Comparison of ENCODE assay signal across 9 cellular contexts in genomic region chr12:104459556-104459909, GRCh38. TPM values are rescaled to one million over a fixed set of nuclear protein-coding genes. Genes with fewer than 3 reads are reported as not detected.
DNase-seq lines count a peak whose midpoint lies in the region; ATAC-seq and TF ChIP-seq lines count a peak whose summit lies in the region.
"Had no signal": no experiment of that assay in that cellular context is flagged by ENCODE, and none has a peak within 500 bp of the region (broad histone marks: within the 10 kb centered on the region; RNA-seq: fewer than 3 reads in every experiment).

No MANE protein-coding gene starts in this region.

- peak overlapping the region; percentile 79 for H2AFZ ChIP-seq in MM.1S (ENCODE audit: low read length)
- no peak overlapping the region for H2AFZ ChIP-seq in neural cell (ENCODE audit: low read depth, low read length)

- CTCF ChIA-PET in CD4-positive, alpha-beta T cell (lab: Charles Lee) = interaction anchor here (0.8 to 3.5 kb wide), 5 partner anchors 14 to 78 kb away, joined by 3 to 15 read pairs (median 7); no protein-coding TSS in a partner anchor

- ATAC-seq in CD4-positive, alpha-beta T cell (ENCODE audit: poor library complexity) = no peak
- ATAC-seq in esophagus mucosa = no peak
- no peak for ATAC-seq in GM19023 (IDR thresholded peaks at IDR 0.05; ENCODE audit: unreplicated experiment)

- no peaks in the 10 kb centered on the region for H4K20me1 ChIP-seq in MM.1S (ENCODE audit: insufficient read depth, low read length)
- no peaks in the 10 kb centered on the region for H4K20me1 ChIP-seq in neural cell (ENCODE audit: insufficient read depth)

- peaks cover 39% of the 10 kb centered on the region for H3K4me1 ChIP-seq in MM.1S (ENCODE audit: low read length)

- intact Hi-C loops in CD4-positive, alpha-beta T cell (cut with DNase I, micrococcal nuclease) = loop anchor here (1.0 to 10.0 kb wide), 9 partner anchors 25 to 495 kb away; partner anchors contain the start of genes SLC41A2 (in 1 of the 2) and TXNRD1 (in 1 of the 2)
- intact Hi-C loops in dorsolateral prefrontal cortex (cut with DNase I) = loop anchor here in 1 of 2 donors (5.0 kb wide), 1 partner anchor 498 kb away; the partner anchor contains the start of gene SLC41A2

- no peaks in the 10 kb centered on the region for H3K9me3 Mint-ChIP-seq in CD4-positive, alpha-beta T cell

- no peaks in the 10 kb centered on the region for H3K36me3 ChIP-seq in MM.1S (replicated peaks; ENCODE audit: insufficient read depth, low read length)
- H3K36me3 ChIP-seq in neural cell (ENCODE audit: insufficient read depth, low read length) = no peaks in the 10 kb centered on the region

- POLR2A ChIA-PET in CD4-positive, alpha-beta T cell (lab: Charles Lee) = interaction anchor here (0.5 to 6.2 kb wide), 14 partner anchors 9 to 499 kb away, joined by 3 to 56 read pairs (median 5); no protein-coding TSS in a partner anchor

- H3K27ac Mint-ChIP-seq in CD4-positive, alpha-beta T cell = peak overlapping the region; percentile 86

- no peaks in the 10 kb centered on the region for H3K27me3 ChIP-seq in CD4-positive, alpha-beta T cell (ENCODE audit: control insufficient read depth, insufficient read depth, low read length)
- H3K27me3 ChIP-seq in MM.1S (replicated peaks; ENCODE audit: insufficient read depth, low read length) (no peaks in the 10 kb centered on the region), dorsolateral prefrontal cortex (peaks cover 0 to 13% (median 0%) of the 10 kb centered on the region in 45 donors), neural cell (ENCODE audit: insufficient read depth, low read depth, low read length) (no peaks in the 10 kb centered on the region)

- TF ChIP-seq RAD21 in neural cell (conservative IDR thresholded peaks at IDR 0.05) = no peak

- peak overlapping the region; percentile 97 for H3K4me3 Mint-ChIP-seq in CD4-positive, alpha-beta T cell

- peak overlapping the region; percentile 78 for H3K27ac ChIP-seq in CD4-positive, alpha-beta T cell (ENCODE audit: low read depth, low read length)
- peak overlapping the region; percentile 91 for H3K27ac ChIP-seq in MM.1S (ENCODE audit: low read length)
- H3K27ac ChIP-seq in dorsolateral prefrontal cortex = peak overlapping the region in 35 of 59 donors; percentile 0 to 91 (median 82)
- H3K27ac ChIP-seq in neural cell (ENCODE audit: low read length) = no peak overlapping the region

- H3K9ac ChIP-seq in MM.1S (ENCODE audit: low read length) (peak overlapping the region; percentile 81), neural cell (ENCODE audit: low read length) (peak overlapping the region; percentile 82)

- H3K79me2 ChIP-seq in MM.1S (ENCODE audit: low read length) (peaks cover 74% of the 10 kb centered on the region), neural cell (replicated peaks; ENCODE audit: insufficient read depth, low read length) (peaks cover 63% of the 10 kb centered on the region)

- peak overlapping the region; percentile 91 for H3K4me3 ChIP-seq in MM.1S (ENCODE audit: low read length)
- H3K4me3 ChIP-seq in dorsolateral prefrontal cortex = peak overlapping the region in 55 of 59 donors; percentile 56 to 91 (median 81)
- peak overlapping the region; percentile 88 for H3K4me3 ChIP-seq in neural cell (ENCODE audit: low read length)

- H3K9me2 ChIP-seq in MM.1S (replicated peaks; ENCODE audit: insufficient read depth, low read length) (no peaks in the 10 kb centered on the region), neural cell (ENCODE audit: insufficient read depth, low read length) (no peaks in the 10 kb centered on the region)

- TF ChIP-seq CTCF in CD4-positive, alpha-beta T cell (IDR thresholded peaks at IDR 0.05) = no peak
- TF ChIP-seq CTCF in MM.1S (IDR thresholded peaks at IDR 0.05; ENCODE audit: low read length) (no peak), dorsolateral prefrontal cortex (IDR thresholded peaks at IDR 0.05 in 54 of 56, conservative IDR thresholded peaks at IDR 0.05 in 2 of 56; ENCODE audit: low read depth in 1 of 56, partially characterized antibody in 56 of 56) (no peak), neural cell (IDR thresholded peaks at IDR 0.05; ENCODE audit: poor library complexity, severe bottlenecking) (no peak)

- TF ChIP-seq EP300 in neural cell (conservative IDR thresholded peaks at IDR 0.05; ENCODE audit: poor library complexity, severe bottlenecking) = no peak

- H3K4me1 Mint-ChIP-seq in CD4-positive, alpha-beta T cell (ENCODE audit: low read depth) = peaks cover 69% of the 10 kb centered on the region

- H3K4me2 ChIP-seq in MM.1S (ENCODE audit: low read depth, low read length) (peak overlapping the region; percentile 95), neural cell (ENCODE audit: low read length) (peak overlapping the region; percentile 83)

- H3K36me3 Mint-ChIP-seq in CD4-positive, alpha-beta T cell (ENCODE audit: low read depth) = peaks cover 46% of the 10 kb centered on the region

- no peaks in the 10 kb centered on the region for H3K27me3 Mint-ChIP-seq in CD4-positive, alpha-beta T cell

- H3F3A ChIP-seq in MM.1S (ENCODE audit: insufficient read depth, low read length) (peaks cover 39% of the 10 kb centered on the region), neural cell (ENCODE audit: insufficient read depth, low read length, poor library complexity, severe bottlenecking) (no peaks in the 10 kb centered on the region)

- H3K9me3 ChIP-seq in CD4-positive, alpha-beta T cell (ENCODE audit: control insufficient read depth, low read length) = no peaks in the 10 kb centered on the region
- H3K9me3 ChIP-seq in MM.1S (replicated peaks; ENCODE audit: insufficient read depth, low read length) = no peaks in the 10 kb centered on the region
- H3K9me3 ChIP-seq in neural cell (ENCODE audit: low read length) = no peaks in the 10 kb centered on the region

- no peak for DNase-seq in CD4-positive, alpha-beta T cell
- DNase-seq in MM.1S = no peak
- DNase-seq in dorsolateral prefrontal cortex = no peak
- no peak for DNase-seq in CD1c-positive myeloid dendritic cell (ENCODE audit: extremely low spot score)
- no peak for DNase-seq in NOMO-1 treated with dmso at 0.1 percent for 144 hours (lab: John Stamatoyannopoulos, UW; ENCODE audit: unreplicated experiment)
- DNase-seq: amniotic stem cell had no signal

TF ChIP-seq in neural cell, 6 proteins besides CTCF, POLR2A, EP300 and RAD21:
- no peak for TF ChIP-seq REST (IDR thresholded peaks at IDR 0.05; ENCODE audit: borderline replicate concordance)
- no peak for TF ChIP-seq TAF1 (IDR thresholded peaks at IDR 0.05; ENCODE audit: low read depth)
- no peak for TF ChIP-seq POLR2AphosphoS5 (IDR thresholded peaks at IDR 0.05)
- TF ChIP-seq SMC3 (conservative IDR thresholded peaks at IDR 0.05; ENCODE audit: poor library complexity) = no peak
- TF ChIP-seq MXI1 (conservative IDR thresholded peaks at IDR 0.05; ENCODE audit: poor library complexity, severe bottlenecking) = no peak
- TF ChIP-seq EZH2 (IDR thresholded peaks at IDR 0.05; ENCODE audit: borderline replicate concordance, insufficient read depth, low read length, poor library complexity, severe bottlenecking) = no peak
TF ChIP-seq in neural cell: peak in this region for 0.

RNA-seq across cellular contexts. Expression of gene CHST11, which starts 2.8 kb away (rescaled TPM):
- total RNA-seq in CD4-positive, alpha-beta T cell = 10 to 100 TPM; 53.4 to 53.6 TPM
- 10 to 100 TPM; 14.8 to 77.6 (median 22.8) TPM for total RNA-seq in dorsolateral prefrontal cortex
- 14.5 and 15.0 TPM in 2 replicates for polyA plus RNA-seq in neural cell
- 49.4 and 51.5 TPM in 2 replicates for polyA minus RNA-seq in neural cell
- total RNA-seq in esophagus mucosa = 7.3 TPM
